In the genomic region with DNA sequence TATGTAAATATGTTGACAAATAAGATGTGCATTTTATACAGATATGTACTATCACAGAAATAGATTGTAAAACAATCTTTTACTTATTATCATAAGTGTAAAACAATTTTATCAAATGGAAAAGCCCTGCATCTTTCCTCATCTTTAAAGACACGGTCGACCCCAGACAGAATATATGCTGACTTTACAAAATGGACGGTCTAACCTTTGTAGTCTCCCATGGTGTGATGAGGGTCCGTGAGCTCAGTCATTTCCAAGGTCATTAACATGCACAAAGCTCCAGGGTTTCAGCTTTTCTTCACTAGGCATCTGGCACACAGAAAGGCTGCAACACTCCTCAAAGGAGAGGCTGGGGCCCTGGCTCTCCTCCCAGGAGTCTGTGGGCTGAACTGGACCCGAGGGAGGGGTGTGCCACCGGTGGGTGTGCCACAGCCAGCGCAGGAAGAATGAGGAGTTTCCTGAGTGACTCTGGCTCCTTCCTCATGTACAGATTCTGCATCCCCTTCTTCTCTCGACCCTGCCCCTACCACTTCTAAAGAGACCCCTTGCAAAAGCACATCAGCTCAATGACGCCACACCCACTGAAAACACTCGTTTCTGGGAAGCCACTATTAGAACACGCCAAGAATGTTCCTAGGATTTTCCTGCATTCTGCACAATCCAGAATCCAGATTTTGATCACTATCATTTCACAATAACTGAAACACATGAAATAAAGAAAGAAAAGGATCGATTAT, we compare ENCODE assay signal across 9 cellular contexts. TPM values are rescaled to one million over a fixed set of nuclear protein-coding genes. Genes with fewer than 3 reads are reported as not detected.
A peak's percentile ranks its signal among the peaks of the same experiment; 100 is the strongest.
DNase-seq lines count a peak whose midpoint lies in the region; ATAC-seq and TF ChIP-seq lines count a peak whose summit lies in the region.
"Had no signal": no experiment of that assay in that cellular context is flagged by ENCODE, and none has a peak within 500 bp of the region (broad histone marks: within the 10 kb centered on the region; RNA-seq: fewer than 3 reads in every experiment).

No MANE protein-coding gene starts in this region.

- DNase-seq in NCI-H69 (lab: John Stamatoyannopoulos, UW) (peak; percentile 49), mucosa of gallbladder (ENCODE audit: low spot score) (peak; percentile 59), upper lobe of right lung (peak; percentile 79), GM10248 (ENCODE audit: extremely low spot score) (no peak)
- DNase-seq in stimulated activated CD4-positive, alpha-beta T cell treated with anti-CD3 and anti-CD28 coated beads, Interleukin-12 subunit alpha, Interleukin-12 subunit beta, amount 100 ng/mL, for 4 hours: no peak
- DNase-seq in stimulated activated CD8-positive, alpha-beta memory T cell treated with anti-CD3 and anti-CD28 coated beads, Interleukin-4, amount 100 ng/mL, for 48 hours: no peak
- DNase-seq: stimulated activated naive CD8-positive, alpha-beta T cell treated with anti-CD3 and anti-CD28 coated beads, Interleukin-15, Interleukin-2, amounts not matched to agents 100 U/mL and 50 U/mL, for 24 hours had no signal

- intact Hi-C loops in upper lobe of right lung (cut with DNase I): no loop called here

- ATAC-seq in upper lobe of right lung (peak; percentile 86), HG03378 (IDR thresholded peaks at IDR 0.05; ENCODE audit: unreplicated experiment) (no peak)
- ATAC-seq: stimulated activated naive CD8-positive, alpha-beta T cell treated with anti-CD3 and anti-CD28 coated beads, Interleukin-15, Interleukin-2, amounts not matched to agents 100 U/mL and 50 U/mL, for 24 hours had no signal

- H3K36me3 ChIP-seq in esophagus (ENCODE audit: control insufficient read depth in 2 of 2, insufficient read depth in 2 of 2, low read length in 1 of 2) (no peaks in the 10 kb centered on the region), upper lobe of right lung (no peaks in the 10 kb centered on the region)

- WGBS in esophagus, 2 donors: 21 to 26% methylated on average over 12 of the region's 12 CpGs

- no peaks in the 10 kb centered on the region for H3K27me3 ChIP-seq in esophagus (ENCODE audit: control insufficient read depth in 1 of 2, insufficient read depth in 2 of 2, low read length in 2 of 2)
- H3K27me3 ChIP-seq in upper lobe of right lung: no peaks in the 10 kb centered on the region

- H3K27ac ChIP-seq in esophagus (ENCODE audit: low read depth in 2 of 2, low read length in 1 of 2) (peak overlapping the region; percentile 86 to 94), upper lobe of right lung (peak overlapping the region; percentile 72)

- H3K9me3 ChIP-seq in esophagus (ENCODE audit: control insufficient read depth in 2 of 2, insufficient read depth in 1 of 2, low read depth in 1 of 2, low read length in 1 of 2): no peaks in the 10 kb centered on the region
- no peaks in the 10 kb centered on the region for H3K9me3 ChIP-seq in upper lobe of right lung

- H3K4me3 ChIP-seq in esophagus (ENCODE audit: low read depth in 1 of 2, low read length in 2 of 2): peak overlapping the region; percentile 53 to 66
- H3K4me3 ChIP-seq in upper lobe of right lung: peak overlapping the region; percentile 24

- TF ChIP-seq CTCF in upper lobe of right lung (IDR thresholded peaks at IDR 0.05): no peak
- TF ChIP-seq CTCF in GM10248 (IDR thresholded peaks at IDR 0.05; ENCODE audit: control extremely low read depth, extremely low read depth, low read depth, missing control alignments): no peak

- POLR2A ChIA-PET in GM10248 (lab: Yijun Ruan, JAX): no interaction called here

- CTCF ChIA-PET in GM10248 (lab: Yijun Ruan, JAX): no interaction called here

- H3K4me1 ChIP-seq in esophagus (ENCODE audit: control insufficient read depth in 2 of 2, insufficient read depth in 2 of 2, low read length in 1 of 2) (peaks cover 0 to 8% of the 10 kb centered on the region in 2 donors), upper lobe of right lung (peaks cover 30% of the 10 kb centered on the region)

RNA-seq across cellular contexts. Expression of gene ABLIM1, which starts 26.2 kb away (rescaled TPM):
- polyA plus RNA-seq in esophagus: 100 to 1,000 TPM; 104 to 121 TPM
- 103 TPM for total RNA-seq in mucosa of gallbladder
- total RNA-seq in upper lobe of right lung: 144 TPM

Comparison
In these comparisons a context has a peak if more than half of its experiments do, and no peak if none do; other contexts are left out.
1. DNase-seq: peak in NCI-H69 (single experiment), mucosa of gallbladder (single experiment) and upper lobe of right lung (single experiment); none in stimulated activated CD4-positive, alpha-beta T cell treated with anti-CD3 and anti-CD28 coated beads, Interleukin-12 subunit alpha, Interleukin-12 subunit beta, amount 100 ng/mL, for 4 hours (single experiment), stimulated activated CD8-positive, alpha-beta memory T cell treated with anti-CD3 and anti-CD28 coated beads, Interleukin-4, amount 100 ng/mL, for 48 hours (single experiment) and GM10248 (single experiment).